14 cellular contexts compared by ENCODE assay signal in the genomic region with DNA sequence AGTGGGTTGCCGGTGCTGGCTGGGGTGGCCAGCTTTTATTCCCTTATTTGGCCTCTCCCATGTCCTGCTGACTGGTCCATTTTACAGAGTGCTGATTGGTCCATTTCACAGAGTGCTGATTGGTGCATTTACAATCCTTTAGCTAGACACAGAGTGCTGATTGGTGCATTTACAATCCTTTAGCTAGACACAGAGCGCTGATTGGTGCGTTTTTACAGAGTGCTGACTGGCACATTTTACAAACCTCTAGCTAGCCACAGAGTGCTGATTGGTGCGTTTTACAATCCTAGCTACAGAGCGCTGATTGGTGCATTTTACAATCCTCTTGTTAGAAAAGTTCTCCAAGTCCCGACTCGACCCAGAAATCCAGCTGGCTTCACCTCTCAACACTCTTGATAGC. TPM values are rescaled to one million over a fixed set of nuclear protein-coding genes. Genes with fewer than 3 reads are reported as not detected.
"Had no signal": no experiment of that assay in that cellular context is flagged by ENCODE, and none has a peak within 500 bp of the region (broad histone marks: within the 10 kb centered on the region; RNA-seq: fewer than 3 reads in every experiment).

No MANE protein-coding gene starts in this region.

RNA-seq across cellular contexts. Expression of a gene that starts 53.2 kb away (rescaled TPM):
- total RNA-seq: stomach, subcutaneous adipose tissue, suprapubic skin, temporal lobe, thoracic aorta, thyroid gland, tibial nerve, transverse colon, upper lobe of left lung, upper lobe of right lung, ureter, urinary bladder, uterus, vagina had no signal
- polyA plus RNA-seq: stomach, urinary bladder had no signal
